ENCODE assay signal across 1 cellular context in the genomic region with DNA sequence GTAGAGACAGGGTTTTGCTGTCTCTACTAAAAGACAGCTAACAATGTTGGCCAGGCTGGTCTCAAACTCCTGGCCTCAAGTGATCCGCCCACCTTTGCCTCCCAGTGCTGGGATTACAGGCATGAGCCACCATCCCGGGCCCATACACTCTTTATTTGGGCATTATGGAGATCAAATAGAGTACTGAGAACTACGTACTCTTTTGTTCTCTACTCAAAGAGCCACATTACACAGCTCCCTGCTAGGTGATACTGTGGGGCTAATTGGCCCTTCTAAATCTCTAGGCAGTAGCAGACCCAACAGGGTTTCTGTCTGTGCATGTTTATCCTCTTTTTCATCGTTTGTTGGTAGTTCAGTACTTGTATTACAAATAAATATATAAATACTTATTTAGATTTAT.
TF ChIP-seq lines count a peak whose summit lies in the region.

No MANE protein-coding gene starts in this region.

TF ChIP-seq in WTC11, 78 proteins besides CTCF, POLR2A, EP300 and RAD21 (continued from another document):
- TF ChIP-seq, protein P1, sequence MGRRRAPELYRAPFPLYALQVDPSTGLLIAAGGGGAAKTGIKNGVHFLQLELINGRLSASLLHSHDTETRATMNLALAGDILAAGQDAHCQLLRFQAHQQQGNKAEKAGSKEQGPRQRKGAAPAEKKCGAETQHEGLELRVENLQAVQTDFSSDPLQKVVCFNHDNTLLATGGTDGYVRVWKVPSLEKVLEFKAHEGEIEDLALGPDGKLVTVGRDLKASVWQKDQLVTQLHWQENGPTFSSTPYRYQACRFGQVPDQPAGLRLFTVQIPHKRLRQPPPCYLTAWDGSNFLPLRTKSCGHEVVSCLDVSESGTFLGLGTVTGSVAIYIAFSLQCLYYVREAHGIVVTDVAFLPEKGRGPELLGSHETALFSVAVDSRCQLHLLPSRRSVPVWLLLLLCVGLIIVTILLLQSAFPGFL (CRISPR knock-in tag; IDR thresholded peaks at IDR 0.05; ENCODE audit: borderline replicate concordance): no peak
- TF ChIP-seq ZNF232 (CRISPR knock-in tag; IDR thresholded peaks at IDR 0.05): no peak
- TF ChIP-seq ATF3 (CRISPR knock-in tag; conservative IDR thresholded peaks at IDR 0.05): no peak
